Comparison of ENCODE assay signal across 1 cellular context in the genomic region with DNA sequence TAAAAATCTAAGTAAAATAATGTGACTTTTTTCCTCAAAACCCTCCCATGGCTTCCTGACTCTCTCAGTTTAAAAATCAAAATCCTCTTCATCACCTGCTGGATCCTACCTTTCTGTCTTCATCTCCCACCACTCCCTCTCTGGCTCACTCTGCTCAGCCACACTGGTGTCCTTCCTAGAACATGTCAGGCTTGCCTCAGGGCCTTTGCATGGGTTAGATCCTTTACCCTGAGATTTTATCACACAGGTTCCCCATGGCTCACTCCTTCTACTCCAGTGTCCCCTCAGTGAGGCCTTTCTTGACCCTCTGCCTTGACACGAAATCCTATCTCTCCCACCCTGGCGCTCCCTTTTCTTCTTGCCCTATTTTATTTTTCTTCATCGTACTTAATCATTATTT.
TF ChIP-seq lines count a peak whose summit lies in the region.

No MANE protein-coding gene starts in this region.

TF ChIP-seq in K562, 482 proteins besides CTCF, POLR2A, EP300 and RAD21 (continued from another document):
- TF ChIP-seq HNRNPLL (IDR thresholded peaks at IDR 0.05; ENCODE audit: low read depth, low read length, poor library complexity, severe bottlenecking) (no peak), NR4A1 (CRISPR knock-in tag; IDR thresholded peaks at IDR 0.05) (no peak), NR4A1 (tag; IDR thresholded peaks at IDR 0.05) (no peak), ESRRA (IDR thresholded peaks at IDR 0.05; ENCODE audit: borderline replicate concordance, low read depth) (no peak), CHD2 (IDR thresholded peaks at IDR 0.05; ENCODE audit: low read depth, low read length) (no peak), SFPQ (IDR thresholded peaks at IDR 0.05; ENCODE audit: low read depth, low read length) (no peak), KDM1A (IDR thresholded peaks at IDR 0.05) (peak in 1 of 2 experiments; percentile 48; a peak in 2 of 4 replicates), GATAD2A (IDR thresholded peaks at IDR 0.05) (no peak), TBL1XR1 (IDR thresholded peaks at IDR 0.05; ENCODE audit: low read length in 2 of 2) (0 out of 4 replicates have a peak, but pooled peaks of 1 of the 2 experiments have one; percentile 12), CBX5 (IDR thresholded peaks at IDR 0.05; ENCODE audit: borderline replicate concordance, low read depth) (no peak), E2F6 (IDR thresholded peaks at IDR 0.05; ENCODE audit: borderline replicate concordance in 1 of 2, extremely low read depth in 1 of 2, insufficient read depth in 1 of 2, insufficient read length in 1 of 2, low read depth in 1 of 2, low read length in 1 of 2, poor library complexity in 1 of 2, severe bottlenecking in 1 of 2) (no peak), ZNF311 (CRISPR knock-in tag; IDR thresholded peaks at IDR 0.05) (no peak), POLR2H (tag; IDR thresholded peaks at IDR 0.05; ENCODE audit: low read depth) (no peak), ZNF707 (CRISPR knock-in tag; conservative IDR thresholded peaks at IDR 0.05) (no peak), SP1 (CRISPR knock-in tag; IDR thresholded peaks at IDR 0.05) (no peak), USF1 (CRISPR knock-in tag; IDR thresholded peaks at IDR 0.05) (no peak), STAT6 (CRISPR knock-in tag; IDR thresholded peaks at IDR 0.05) (no peak), MEF2D (tag; conservative IDR thresholded peaks at IDR 0.05; ENCODE audit: low read depth) (0 out of 2 replicates have a peak, but pooled peaks have one; percentile 33), RUNX1 (IDR thresholded peaks at IDR 0.05; ENCODE audit: low read depth) (no peak), RFX1 (IDR thresholded peaks at IDR 0.05) (0 out of 2 replicates have a peak, but pooled peaks have one; percentile 3), GTF2E2 (tag; IDR thresholded peaks at IDR 0.05) (no peak), NONO (IDR thresholded peaks at IDR 0.05; ENCODE audit: low read depth in 2 of 2, low read length in 1 of 2) (no peak), NFIC (IDR thresholded peaks at IDR 0.05) (no peak), HSF4 (CRISPR knock-in tag; IDR thresholded peaks at IDR 0.05; ENCODE audit: borderline replicate concordance) (no peak), RBM34 (IDR thresholded peaks at IDR 0.05; ENCODE audit: borderline replicate concordance, insufficient read depth, low read length) (no peak), MLLT1 (IDR thresholded peaks at IDR 0.05) (0 out of 4 replicates have a peak, but pooled peaks of 1 of the 2 experiments have one; percentile 14), ELF1 (tag; IDR thresholded peaks at IDR 0.05) (no peak), TEAD4 (IDR thresholded peaks at IDR 0.05; ENCODE audit: low read length) (no peak), TEAD4 (CRISPR knock-in tag; IDR thresholded peaks at IDR 0.05; ENCODE audit: borderline replicate concordance) (no peak), ZNF609 (CRISPR knock-in tag; IDR thresholded peaks at IDR 0.05; ENCODE audit: borderline replicate concordance) (no peak), FIP1L1 (IDR thresholded peaks at IDR 0.05; ENCODE audit: low read depth, low read length, poor library complexity, severe bottlenecking) (no peak), XRCC5 (IDR thresholded peaks at IDR 0.05; ENCODE audit: low read depth, low read length) (no peak), ZNF436 (CRISPR knock-in tag; IDR thresholded peaks at IDR 0.05) (no peak)
- TF ChIP-seq, protein P1, sequence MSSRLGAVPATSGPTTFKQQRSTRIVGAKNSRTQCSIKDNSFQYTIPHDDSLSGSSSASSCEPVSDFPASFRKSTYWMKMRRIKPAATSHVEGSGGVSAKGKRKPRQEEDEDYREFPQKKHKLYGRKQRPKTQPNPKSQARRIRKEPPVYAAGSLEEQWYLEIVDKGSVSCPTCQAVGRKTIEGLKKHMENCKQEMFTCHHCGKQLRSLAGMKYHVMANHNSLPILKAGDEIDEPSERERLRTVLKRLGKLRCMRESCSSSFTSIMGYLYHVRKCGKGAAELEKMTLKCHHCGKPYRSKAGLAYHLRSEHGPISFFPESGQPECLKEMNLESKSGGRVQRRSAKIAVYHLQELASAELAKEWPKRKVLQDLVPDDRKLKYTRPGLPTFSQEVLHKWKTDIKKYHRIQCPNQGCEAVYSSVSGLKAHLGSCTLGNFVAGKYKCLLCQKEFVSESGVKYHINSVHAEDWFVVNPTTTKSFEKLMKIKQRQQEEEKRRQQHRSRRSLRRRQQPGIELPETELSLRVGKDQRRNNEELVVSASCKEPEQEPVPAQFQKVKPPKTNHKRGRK (tag; IDR thresholded peaks at IDR 0.05), result 0 out of 2 replicates have a peak, but pooled peaks have one; percentile 26
- TF ChIP-seq, protein P2, sequence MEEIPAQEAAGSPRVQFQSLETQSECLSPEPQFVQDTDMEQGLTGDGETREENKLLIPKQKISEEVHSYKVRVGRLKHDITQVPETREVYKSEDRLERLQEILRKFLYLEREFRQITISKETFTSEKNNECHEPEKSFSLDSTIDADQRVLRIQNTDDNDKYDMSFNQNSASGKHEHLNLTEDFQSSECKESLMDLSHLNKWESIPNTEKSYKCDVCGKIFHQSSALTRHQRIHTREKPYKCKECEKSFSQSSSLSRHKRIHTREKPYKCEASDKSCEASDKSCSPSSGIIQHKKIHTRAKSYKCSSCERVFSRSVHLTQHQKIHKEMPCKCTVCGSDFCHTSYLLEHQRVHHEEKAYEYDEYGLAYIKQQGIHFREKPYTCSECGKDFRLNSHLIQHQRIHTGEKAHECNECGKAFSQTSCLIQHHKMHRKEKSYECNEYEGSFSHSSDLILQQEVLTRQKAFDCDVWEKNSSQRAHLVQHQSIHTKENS (CRISPR knock-in tag; IDR thresholded peaks at IDR 0.05), result no peak
